In genomic region chr1:53573522-53573921, GRCh38 we compare ENCODE assay signal across 1 cellular context.
TF ChIP-seq lines count a peak whose summit lies in the region.

No MANE protein-coding gene starts in this region.

TF ChIP-seq in H1, 55 proteins besides CTCF, POLR2A, EP300 and RAD21:
- TF ChIP-seq BCL11A (IDR thresholded peaks at IDR 0.05; ENCODE audit: low read depth in 2 of 2, low read length in 2 of 2): no peak
